Comparison of ENCODE assay signal across 20 cellular contexts in the genomic region with DNA sequence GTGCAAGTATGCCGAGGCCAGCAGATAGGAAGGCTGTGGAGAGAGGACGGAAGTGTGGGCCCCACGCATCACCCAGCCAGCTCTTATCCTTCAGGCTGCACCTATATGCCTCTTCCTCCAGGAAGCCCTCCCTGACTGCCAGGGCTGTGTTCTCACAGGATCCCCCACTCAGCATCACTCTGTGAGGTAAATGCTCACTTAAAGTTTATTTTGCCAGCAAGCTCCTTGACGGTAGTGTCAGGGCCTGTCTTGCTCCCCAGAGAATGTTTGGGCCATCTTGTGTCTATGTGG. TPM values are rescaled to one million over a fixed set of nuclear protein-coding genes. Genes with fewer than 3 reads are reported as not detected.
DNase-seq lines count a peak whose midpoint lies in the region; ATAC-seq, FAIRE-seq and TF ChIP-seq lines count a peak whose summit lies in the region.
"Had no signal": no experiment of that assay in that cellular context is flagged by ENCODE, and none has a peak within 500 bp of the region (broad histone marks: within the 10 kb centered on the region; RNA-seq: fewer than 3 reads in every experiment).

No MANE protein-coding gene starts in this region.

- no peaks in the 10 kb centered on the region for H3K9me3 ChIP-seq in CD4-positive, alpha-beta T cell (ENCODE audit: control insufficient read depth, low read length)
- H3K9me3 ChIP-seq in K562 (replicated peaks; ENCODE audit: control insufficient read depth, insufficient read depth, low read depth, low read length), result no peaks in the 10 kb centered on the region
- no peaks in the 10 kb centered on the region for H3K9me3 ChIP-seq in neural progenitor cell (ENCODE audit: low read depth)
- H3K9me3 ChIP-seq: BLaER1, HAP-1 had no signal

- H4K20me1 ChIP-seq in K562 (replicated peaks; ENCODE audit: control insufficient read depth, insufficient read depth, low read length), result no peaks in the 10 kb centered on the region
- H4K20me1 ChIP-seq in neural progenitor cell (ENCODE audit: low read depth), result no peaks in the 10 kb centered on the region
- H4K20me1 ChIP-seq: BLaER1 had no signal

- no peaks in the 10 kb centered on the region for H3K36me3 ChIP-seq in K562 (ENCODE audit: control insufficient read depth, insufficient read depth, low read length)
- no peaks in the 10 kb centered on the region for H3K36me3 ChIP-seq in neural progenitor cell
- H3K36me3 ChIP-seq: BLaER1, HAP-1 had no signal

- DNase-seq in CD4-positive, alpha-beta T cell, result no peak
- DNase-seq in K562 (ENCODE audit: extremely low read depth in 1 of 4, low spot score in 3 of 4) (no peak), neural progenitor cell (ENCODE audit: low spot score) (no peak), omental fat pad (ENCODE audit: low spot score) (no peak)
- DNase-seq: ACHN; CD8-positive, alpha-beta T cell; DND-41; GM23248; NCI-H1092 treated with DMSO at 0.1 percent for 48 hours; NCI-H1436 treated with DMSO at 0.1 percent for 48 hours; NCI-H1930; NCI-H748 treated with DMSO at 0.1 percent for 48 hours had no signal

- no peak for TF ChIP-seq CTCF in CD4-positive, alpha-beta T cell (IDR thresholded peaks at IDR 0.05)
- no peak for TF ChIP-seq CTCF in K562 (IDR thresholded peaks at IDR 0.05 in 2 of 3, conservative IDR thresholded peaks at IDR 0.05 in 1 of 3; ENCODE audit: insufficient read depth in 2 of 3, low read depth in 1 of 3, low read length in 3 of 3)
- no peak for TF ChIP-seq CTCF in neural progenitor cell (IDR thresholded peaks at IDR 0.05)
- TF ChIP-seq CTCF in omental fat pad (IDR thresholded peaks at IDR 0.05), result no peak

- no peaks in the 10 kb centered on the region for H3K9me1 ChIP-seq in K562 (ENCODE audit: control insufficient read depth, insufficient read depth, low read length)

- CTCF ChIA-PET in CD4-positive, alpha-beta T cell (lab: Charles Lee), result interaction anchor here (0.7 kb wide), 1 partner anchor 1197 kb away, joined by 3 read pairs; the partner anchor contains the start of gene MRPL11
- CTCF ChIA-PET in K562 (lab: Yijun Ruan, JAX; ENCODE audit: low intra/inter-chr PET ratio), result no interaction called here

- peaks cover 6% of the 10 kb centered on the region for H3K4me1 Mint-ChIP-seq in CD4-positive, alpha-beta T cell (ENCODE audit: low read depth)
- peaks cover 16% of the 10 kb centered on the region for H3K4me1 Mint-ChIP-seq in neural progenitor cell

- H3K27ac ChIP-seq in CD4-positive, alpha-beta T cell (ENCODE audit: low read depth, low read length), result no peak overlapping the region
- H3K27ac ChIP-seq in K562 (ENCODE audit: extremely low read depth, low read depth, low read length), result no peak overlapping the region
- H3K27ac ChIP-seq in neural progenitor cell, result no peak overlapping the region
- H3K27ac ChIP-seq: BLaER1, GM23248, KMS-11 had no signal

- BruUV-seq in K562 (replicated peaks; lab: Mats Ljungman, UMichigan), result no TSS peak

- H2AFZ ChIP-seq in K562 (ENCODE audit: low read depth, low read length) (no peak overlapping the region), neural progenitor cell (replicated peaks) (no peak overlapping the region)
- H2AFZ ChIP-seq: GM23248 had no signal

- TF ChIP-seq POLR2A in K562 (conservative IDR thresholded peaks at IDR 0.05), result no peak

- TF ChIP-seq EP300 in K562 (IDR thresholded peaks at IDR 0.05; ENCODE audit: low read length), result no peak

- TF ChIP-seq RAD21 in K562 (CRISPR knock-in tag; conservative IDR thresholded peaks at IDR 0.05 in 1 of 2, IDR thresholded peaks at IDR 0.05 in 1 of 2), result no peak

- intact Hi-C loops in CD4-positive, alpha-beta T cell (cut with DNase I, micrococcal nuclease), result no loop called here
- intact Hi-C loops in K562 (cut with micrococcal nuclease), result no loop called here

- no peak for ATAC-seq in CD4-positive, alpha-beta T cell (ENCODE audit: poor library complexity)
- no peak for ATAC-seq in K562
- no peak for ATAC-seq in omental fat pad (ENCODE audit: low FRiP score)
- no peak for ATAC-seq in GM21360 (IDR thresholded peaks at IDR 0.05; ENCODE audit: unreplicated experiment)
- ATAC-seq: CD8-positive, alpha-beta T cell; GM12878; Panc1; SK-N-SH treated with all-trans-retinoic acid at 6 μM for 48 hours had no signal

- POLR2A ChIA-PET in CD4-positive, alpha-beta T cell (lab: Charles Lee), result no interaction called here
- POLR2A ChIA-PET in K562 (lab: Yijun Ruan, JAX), result no interaction called here

- H3K4me1 ChIP-seq in K562 (replicated peaks in 1 of 2; ENCODE audit: control insufficient read depth in 2 of 2, insufficient read depth in 2 of 2, low read length in 2 of 2), result peaks cover 10 to 60% of the 10 kb centered on the region in 2 experiments; a peak in 4 of 5 replicates
- peaks cover 9% of the 10 kb centered on the region for H3K4me1 ChIP-seq in neural progenitor cell

- H3K79me2 ChIP-seq in K562 (ENCODE audit: control insufficient read depth, insufficient read depth, low read length) (no peaks in the 10 kb centered on the region), neural progenitor cell (ENCODE audit: low read depth) (no peaks in the 10 kb centered on the region)

- no peaks in the 10 kb centered on the region for H3K36me3 Mint-ChIP-seq in CD4-positive, alpha-beta T cell (ENCODE audit: low read depth)
- no peaks in the 10 kb centered on the region for H3K36me3 Mint-ChIP-seq in neural progenitor cell
- H3K36me3 Mint-ChIP-seq: CD8-positive, alpha-beta T cell had no signal

- in situ Hi-C loops in K562 (cut with MboI), result no loop called here

- no peaks in the 10 kb centered on the region for H3K27me3 Mint-ChIP-seq in CD4-positive, alpha-beta T cell
- peaks cover 11% of the 10 kb centered on the region for H3K27me3 Mint-ChIP-seq in neural progenitor cell (ENCODE audit: insufficient read depth, low read depth)

- H3K4me2 ChIP-seq in K562 (ENCODE audit: insufficient read depth, low read length) (no peak overlapping the region), neural progenitor cell (no peak overlapping the region)
- H3K4me2 ChIP-seq: BLaER1, KMS-11 had no signal

- no peak for FAIRE-seq in K562 (lab: Jason Lieb, UNC)
- FAIRE-seq: GM12878 had no signal

- H3K4me3 ChIP-seq in K562 (no peak overlapping the region), neural progenitor cell (no peak overlapping the region)
- H3K4me3 ChIP-seq: BLaER1, GM12878, GM23248, HAP-1 had no signal

- H3F3A ChIP-seq in neural progenitor cell (ENCODE audit: low read depth), result peaks cover 10% of the 10 kb centered on the region

- 11% methylated on average over 3 of the region's 4 CpGs for WGBS in K562 (ENCODE audit: insufficient coverage, low coverage, missing lambda C conversion rate)

- H3K27ac Mint-ChIP-seq in CD4-positive, alpha-beta T cell, result no peak overlapping the region
- H3K27ac Mint-ChIP-seq in neural progenitor cell, result no peak overlapping the region
- H3K27ac Mint-ChIP-seq: CD8-positive, alpha-beta T cell had no signal

- H3K9ac ChIP-seq in K562 (ENCODE audit: insufficient read depth in 1 of 2, low read depth in 2 of 2, low read length in 2 of 2) (no peak overlapping the region), neural progenitor cell (no peak overlapping the region)
- H3K9ac ChIP-seq: BLaER1, GM23248, KMS-11 had no signal

- H3K9me3 Mint-ChIP-seq in CD4-positive, alpha-beta T cell, result no peaks in the 10 kb centered on the region
- H3K9me3 Mint-ChIP-seq in neural progenitor cell, result peaks cover 2% of the 10 kb centered on the region
- H3K9me3 Mint-ChIP-seq: CD8-positive, alpha-beta T cell had no signal

- H3K27me3 ChIP-seq in CD4-positive, alpha-beta T cell (ENCODE audit: control insufficient read depth, insufficient read depth, low read length), result no peaks in the 10 kb centered on the region
- H3K27me3 ChIP-seq in K562 (ENCODE audit: control insufficient read depth in 2 of 2, insufficient read depth in 2 of 2, low read length in 2 of 2) (peaks cover 0 to 7% of the 10 kb centered on the region in 2 experiments; a peak in 2 of 5 replicates), neural progenitor cell (peaks cover 15% of the 10 kb centered on the region)
- H3K27me3 ChIP-seq: BLaER1 had no signal

- peak overlapping the region; percentile 25 for H3K4me3 Mint-ChIP-seq in CD4-positive, alpha-beta T cell
- H3K4me3 Mint-ChIP-seq in neural progenitor cell, result peak overlapping the region; percentile 24
- H3K4me3 Mint-ChIP-seq: CD8-positive, alpha-beta T cell had no signal

RNA-seq across cellular contexts. Expression of gene TBX10, which starts 4.4 kb away (rescaled TPM):
- not detected for total RNA-seq in CD4-positive, alpha-beta T cell
- not detected in 2 replicates for total RNA-seq in K562 (2011; cell fraction: chromatin; rRNA removed; ENCODE audit: low replicate concordance)
- not detected in 2 replicates for total RNA-seq in K562 (2011; cell fraction: nucleolus; rRNA removed)
- total RNA-seq in K562 (2011; cell fraction: nucleoplasm; rRNA removed), result not detected in 2 replicates
- not detected in 2 replicates for total RNA-seq in K562 (2014; rRNA removed)
- not detected in 2 replicates for total RNA-seq in K562 (2014; rRNA removed; fragmentation: Illumina TruSeq; extraction: Trizol)
- not detected in 2 replicates for total RNA-seq in K562 (2015; rRNA removed; fragmentation: Illumina TruSeq; extraction: Trizol)
- total RNA-seq in K562 (2021), result not detected in 2 replicates
- polyA plus RNA-seq in K562 (2011; rRNA removed), result not detected in 2 replicates
- not detected in 2 replicates for polyA plus RNA-seq in K562 (2011; cell fraction: cytosol; rRNA removed)
- not detected in 2 replicates for polyA plus RNA-seq in K562 (2011; cell fraction: nucleus; rRNA removed)
- 0.14 and 0.18 TPM in 2 replicates for polyA plus RNA-seq in K562 (2012)
- not detected in 2 replicates for polyA plus RNA-seq in K562 (2014; fragmentation: Illumina TruSeq; extraction: Trizol)
- polyA plus RNA-seq in K562 (2014; fragmentation: Nextera tagmentation; extraction: Ambion mirVana), result not detected
- not detected in 2 replicates for polyA plus RNA-seq in K562 (2014; rRNA removed)
- polyA minus RNA-seq in K562 (2011; rRNA and poly(A)+ RNA removed), result not detected in 2 replicates
- polyA minus RNA-seq in K562 (2011; cell fraction: cytosol; rRNA and poly(A)+ RNA removed), result not detected in 2 replicates
- polyA minus RNA-seq in K562 (2011; cell fraction: nucleus; rRNA and poly(A)+ RNA removed), result not detected in 2 replicates
- total RNA-seq in neural progenitor cell (ENCODE audit: low replicate concordance), result not detected in 2 replicates
- not detected for total RNA-seq in omental fat pad
- total RNA-seq: CD8-positive, alpha-beta T cell; GM23248; HT1080 had no signal
- polyA plus RNA-seq: GM23248 had no signal

RNA-seq across cellular contexts. Expression of gene NUDT8, which starts 5.4 kb away (rescaled TPM):
- total RNA-seq in CD4-positive, alpha-beta T cell, result 1 to 10 TPM in 1 of 2 experiments, under 1 TPM in 1; 0.92 to 1.4 TPM
- total RNA-seq in K562 (2011; cell fraction: chromatin; rRNA removed; ENCODE audit: low replicate concordance), result 2.8 and 15.1 TPM in 2 replicates
- total RNA-seq in K562 (2011; cell fraction: nucleolus; rRNA removed), result 22.0 and 23.0 TPM in 2 replicates
- total RNA-seq in K562 (2011; cell fraction: nucleoplasm; rRNA removed), result 9.8 and 13.5 TPM in 2 replicates
- total RNA-seq in K562 (2014; rRNA removed) (23.8 and 36.3 TPM in 2 replicates), K562 (2014; rRNA removed; fragmentation: Illumina TruSeq; extraction: Trizol) (1.5 and 2.0 TPM in 2 replicates), K562 (2015; rRNA removed; fragmentation: Illumina TruSeq; extraction: Trizol) (6.2 and 6.6 TPM in 2 replicates), K562 (2021) (26.7 and 27.8 TPM in 2 replicates), neural progenitor cell (ENCODE audit: low replicate concordance) (1.6 and 4.1 TPM in 2 replicates), omental fat pad (10 to 100 TPM in 2 of 4 donors, 1 to 10 TPM in 2; 5.5 to 15.4 (median 9.7) TPM)
- polyA plus RNA-seq in K562 (2011; rRNA removed) (4.3 and 6.2 TPM in 2 replicates), K562 (2014; fragmentation: Illumina TruSeq; extraction: Trizol) (5.0 and 14.0 TPM in 2 replicates), K562 (2014; fragmentation: Nextera tagmentation; extraction: Ambion mirVana) (under 1 TPM; 0.23 to 0.85 TPM), K562 (2014; rRNA removed) (21.7 and 27.2 TPM in 2 replicates)
- 11.0 and 34.8 TPM in 2 replicates for polyA plus RNA-seq in K562 (2011; cell fraction: cytosol; rRNA removed)
- 27.2 and 46.8 TPM in 2 replicates for polyA plus RNA-seq in K562 (2011; cell fraction: nucleus; rRNA removed)
- 20.9 and 25.8 TPM in 2 replicates for polyA plus RNA-seq in K562 (2012)
- polyA minus RNA-seq in K562 (2011; rRNA and poly(A)+ RNA removed), result 0.72 and 1.2 TPM in 2 replicates
- polyA minus RNA-seq in K562 (2011; cell fraction: cytosol; rRNA and poly(A)+ RNA removed), result 5.7 and 7.1 TPM in 2 replicates
- 11.9 and 15.1 TPM in 2 replicates for polyA minus RNA-seq in K562 (2011; cell fraction: nucleus; rRNA and poly(A)+ RNA removed)

RNA-seq across cellular contexts. Expression of gene ACY3, which starts 15.4 kb away (rescaled TPM):
- total RNA-seq in CD4-positive, alpha-beta T cell, result under 1 TPM; 0.30 to 0.36 TPM
- not detected in 2 replicates for total RNA-seq in K562 (2011; cell fraction: chromatin; rRNA removed; ENCODE audit: low replicate concordance)
- total RNA-seq in K562 (2011; cell fraction: nucleolus; rRNA removed), result not detected in 2 replicates
- total RNA-seq in K562 (2011; cell fraction: nucleoplasm; rRNA removed), result not detected in 2 replicates
- total RNA-seq in K562 (2014; rRNA removed) (not detected in 2 replicates), K562 (2014; rRNA removed; fragmentation: Illumina TruSeq; extraction: Trizol) (not detected in 2 replicates), K562 (2015; rRNA removed; fragmentation: Illumina TruSeq; extraction: Trizol) (not detected in 2 replicates), K562 (2021) (not detected in 2 replicates), neural progenitor cell (ENCODE audit: low replicate concordance) (not detected in 2 replicates), omental fat pad (not detected)
- polyA plus RNA-seq in K562 (2011; rRNA removed) (not detected in 2 replicates), K562 (2014; fragmentation: Illumina TruSeq; extraction: Trizol) (not detected in 2 replicates), K562 (2014; fragmentation: Nextera tagmentation; extraction: Ambion mirVana) (not detected), K562 (2014; rRNA removed) (not detected in 2 replicates)
- not detected in 2 replicates for polyA plus RNA-seq in K562 (2011; cell fraction: cytosol; rRNA removed)
- not detected in 2 replicates for polyA plus RNA-seq in K562 (2011; cell fraction: nucleus; rRNA removed)
- not detected in 2 replicates for polyA plus RNA-seq in K562 (2012)
- polyA minus RNA-seq in K562 (2011; rRNA and poly(A)+ RNA removed), result not detected in 2 replicates
- not detected in 2 replicates for polyA minus RNA-seq in K562 (2011; cell fraction: cytosol; rRNA and poly(A)+ RNA removed)
- polyA minus RNA-seq in K562 (2011; cell fraction: nucleus; rRNA and poly(A)+ RNA removed), result not detected in 2 replicates
- total RNA-seq: CD8-positive, alpha-beta T cell; GM23248; HT1080 had no signal
- polyA plus RNA-seq: GM23248 had no signal

RNA-seq across cellular contexts. Expression of gene NDUFV1, which starts 28.4 kb away (rescaled TPM):
- 100 to 1,000 TPM; 223 to 224 TPM for total RNA-seq in CD4-positive, alpha-beta T cell
- 348 and 937 TPM in 2 replicates for total RNA-seq in K562 (2011; cell fraction: chromatin; rRNA removed; ENCODE audit: low replicate concordance)
- 683 and 713 TPM in 2 replicates for total RNA-seq in K562 (2011; cell fraction: nucleolus; rRNA removed)
- total RNA-seq in K562 (2011; cell fraction: nucleoplasm; rRNA removed), result 505 and 528 TPM in 2 replicates
- 408 and 468 TPM in 2 replicates for total RNA-seq in K562 (2014; rRNA removed)
- total RNA-seq in K562 (2014; rRNA removed; fragmentation: Illumina TruSeq; extraction: Trizol), result 111 and 135 TPM in 2 replicates
- 242 and 251 TPM in 2 replicates for total RNA-seq in K562 (2015; rRNA removed; fragmentation: Illumina TruSeq; extraction: Trizol)
- 404 and 408 TPM in 2 replicates for total RNA-seq in K562 (2021)
- 172 and 261 TPM in 2 replicates for polyA plus RNA-seq in K562 (2011; rRNA removed)
- polyA plus RNA-seq in K562 (2011; cell fraction: cytosol; rRNA removed), result 251 and 329 TPM in 2 replicates
- polyA plus RNA-seq in K562 (2011; cell fraction: nucleus; rRNA removed), result 669 and 851 TPM in 2 replicates
- 286 and 337 TPM in 2 replicates for polyA plus RNA-seq in K562 (2012)
- 209 and 273 TPM in 2 replicates for polyA plus RNA-seq in K562 (2014; fragmentation: Illumina TruSeq; extraction: Trizol)
- 10 to 100 TPM; 10.8 to 32.9 TPM for polyA plus RNA-seq in K562 (2014; fragmentation: Nextera tagmentation; extraction: Ambion mirVana)
- 423 and 426 TPM in 2 replicates for polyA plus RNA-seq in K562 (2014; rRNA removed)
- polyA minus RNA-seq in K562 (2011; rRNA and poly(A)+ RNA removed), result 81.2 and 91.3 TPM in 2 replicates
- 141 and 202 TPM in 2 replicates for polyA minus RNA-seq in K562 (2011; cell fraction: cytosol; rRNA and poly(A)+ RNA removed)
- 134 and 170 TPM in 2 replicates for polyA minus RNA-seq in K562 (2011; cell fraction: nucleus; rRNA and poly(A)+ RNA removed)
- total RNA-seq in neural progenitor cell (ENCODE audit: low replicate concordance), result 71.0 and 137 TPM in 2 replicates
- 100 to 1,000 TPM; 143 to 233 (median 165) TPM for total RNA-seq in omental fat pad

RNA-seq across cellular contexts. Expression of gene ALDH3B2, which starts 39.2 kb away (rescaled TPM):
- total RNA-seq in CD4-positive, alpha-beta T cell, result not detected
- total RNA-seq in K562 (2011; cell fraction: chromatin; rRNA removed; ENCODE audit: low replicate concordance), result not detected in 2 replicates
- not detected in 2 replicates for total RNA-seq in K562 (2011; cell fraction: nucleolus; rRNA removed)
- not detected in 2 replicates for total RNA-seq in K562 (2011; cell fraction: nucleoplasm; rRNA removed)
- not detected in 2 replicates for total RNA-seq in K562 (2014; rRNA removed)
- total RNA-seq in K562 (2014; rRNA removed; fragmentation: Illumina TruSeq; extraction: Trizol), result not detected in 2 replicates
- not detected in 2 replicates for total RNA-seq in K562 (2015; rRNA removed; fragmentation: Illumina TruSeq; extraction: Trizol)
- total RNA-seq in K562 (2021), result not detected in 2 replicates
- polyA plus RNA-seq in K562 (2011; rRNA removed), result not detected in 2 replicates
- not detected in 2 replicates for polyA plus RNA-seq in K562 (2011; cell fraction: cytosol; rRNA removed)
- polyA plus RNA-seq in K562 (2011; cell fraction: nucleus; rRNA removed), result not detected in 2 replicates
- not detected in 2 replicates for polyA plus RNA-seq in K562 (2012)
- not detected in 2 replicates for polyA plus RNA-seq in K562 (2014; fragmentation: Illumina TruSeq; extraction: Trizol)
- not detected for polyA plus RNA-seq in K562 (2014; fragmentation: Nextera tagmentation; extraction: Ambion mirVana)
- not detected in 2 replicates for polyA plus RNA-seq in K562 (2014; rRNA removed)
- polyA minus RNA-seq in K562 (2011; rRNA and poly(A)+ RNA removed), result not detected in 2 replicates
- polyA minus RNA-seq in K562 (2011; cell fraction: cytosol; rRNA and poly(A)+ RNA removed), result not detected in 2 replicates
- polyA minus RNA-seq in K562 (2011; cell fraction: nucleus; rRNA and poly(A)+ RNA removed), result not detected in 2 replicates
- total RNA-seq in neural progenitor cell (ENCODE audit: low replicate concordance), result not detected in 2 replicates
- not detected for total RNA-seq in omental fat pad
- total RNA-seq: CD8-positive, alpha-beta T cell; GM23248; HT1080 had no signal
- polyA plus RNA-seq: GM23248 had no signal
